ENCODE assay signal across 2 cellular contexts in the genomic region with DNA sequence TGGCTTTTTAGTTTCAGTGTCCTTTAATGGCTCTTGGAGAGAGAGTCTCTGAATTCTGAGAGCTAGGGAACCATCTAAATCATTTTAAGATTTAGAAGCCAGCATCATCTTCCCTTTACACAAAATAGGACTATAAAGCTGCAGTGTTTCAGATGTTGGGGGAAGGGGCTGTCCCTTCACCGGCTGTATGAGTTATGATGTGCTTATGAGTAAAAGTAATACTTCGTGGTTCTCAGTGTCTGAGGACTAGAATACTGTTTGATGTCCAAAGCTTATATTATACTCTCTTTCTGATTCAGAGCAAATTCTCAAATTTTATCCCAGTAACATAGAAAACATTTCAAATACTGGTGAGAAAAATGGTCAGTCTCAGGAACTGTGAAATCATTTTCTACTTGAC.
A peak's percentile ranks its signal among the peaks of the same experiment; 100 is the strongest.
TF ChIP-seq lines count a peak whose summit lies in the region.

No MANE protein-coding gene starts in this region.

TF ChIP-seq in GM12878, 131 proteins besides CTCF, POLR2A, EP300 and RAD21 (continued from another document and continues in another):
- TF ChIP-seq MLLT1 (IDR thresholded peaks at IDR 0.05) (no peak), SPI1 (IDR thresholded peaks at IDR 0.05; ENCODE audit: borderline replicate concordance, insufficient read depth, low read depth, low read length) (no peak), GABPA (IDR thresholded peaks at IDR 0.05; ENCODE audit: low read depth) (no peak), CREM (IDR thresholded peaks at IDR 0.05; ENCODE audit: low read depth) (no peak), FOXK2 (IDR thresholded peaks at IDR 0.05) (no peak), TCF7 (IDR thresholded peaks at IDR 0.05; ENCODE audit: borderline replicate concordance) (0 out of 2 replicates have a peak, but pooled peaks have one; percentile 43), IKZF1 (conservative IDR thresholded peaks at IDR 0.05) (no peak), IRF4 (IDR thresholded peaks at IDR 0.05; ENCODE audit: low read depth, low read length) (no peak), MEF2B (IDR thresholded peaks at IDR 0.05; ENCODE audit: partially characterized antibody, poor library complexity, severe bottlenecking) (no peak), NFIC (IDR thresholded peaks at IDR 0.05; ENCODE audit: low read depth, low read length) (peak; percentile 47; the same call in 1 of the 2 replicates), ZNF217 (IDR thresholded peaks at IDR 0.05) (peak; percentile 73), ZNF592 (IDR thresholded peaks at IDR 0.05) (no peak), RUNX3 (IDR thresholded peaks at IDR 0.05; ENCODE audit: low read length) (peak; percentile 56; the same call in 1 of the 2 replicates), FOXM1 (IDR thresholded peaks at IDR 0.05; ENCODE audit: low read depth, low read length) (no peak), POLR2AphosphoS5 (IDR thresholded peaks at IDR 0.05; ENCODE audit: low read length) (no peak), JUNB (IDR thresholded peaks at IDR 0.05) (peak; percentile 74)
- TF ChIP-seq, protein P1, sequence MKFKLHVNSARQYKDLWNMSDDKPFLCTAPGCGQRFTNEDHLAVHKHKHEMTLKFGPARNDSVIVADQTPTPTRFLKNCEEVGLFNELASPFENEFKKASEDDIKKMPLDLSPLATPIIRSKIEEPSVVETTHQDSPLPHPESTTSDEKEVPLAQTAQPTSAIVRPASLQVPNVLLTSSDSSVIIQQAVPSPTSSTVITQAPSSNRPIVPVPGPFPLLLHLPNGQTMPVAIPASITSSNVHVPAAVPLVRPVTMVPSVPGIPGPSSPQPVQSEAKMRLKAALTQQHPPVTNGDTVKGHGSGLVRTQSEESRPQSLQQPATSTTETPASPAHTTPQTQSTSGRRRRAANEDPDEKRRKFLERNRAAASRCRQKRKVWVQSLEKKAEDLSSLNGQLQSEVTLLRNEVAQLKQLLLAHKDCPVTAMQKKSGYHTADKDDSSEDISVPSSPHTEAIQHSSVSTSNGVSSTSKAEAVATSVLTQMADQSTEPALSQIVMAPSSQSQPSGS (IDR thresholded peaks at IDR 0.05; ENCODE audit: low read length) = 0 out of 2 replicates have a peak, but pooled peaks have one; percentile 31
- TF ChIP-seq, protein P2, sequence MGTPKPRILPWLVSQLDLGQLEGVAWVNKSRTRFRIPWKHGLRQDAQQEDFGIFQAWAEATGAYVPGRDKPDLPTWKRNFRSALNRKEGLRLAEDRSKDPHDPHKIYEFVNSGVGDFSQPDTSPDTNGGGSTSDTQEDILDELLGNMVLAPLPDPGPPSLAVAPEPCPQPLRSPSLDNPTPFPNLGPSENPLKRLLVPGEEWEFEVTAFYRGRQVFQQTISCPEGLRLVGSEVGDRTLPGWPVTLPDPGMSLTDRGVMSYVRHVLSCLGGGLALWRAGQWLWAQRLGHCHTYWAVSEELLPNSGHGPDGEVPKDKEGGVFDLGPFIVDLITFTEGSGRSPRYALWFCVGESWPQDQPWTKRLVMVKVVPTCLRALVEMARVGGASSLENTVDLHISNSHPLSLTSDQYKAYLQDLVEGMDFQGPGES (IDR thresholded peaks at IDR 0.05) = no peak

TF ChIP-seq in HEK293T, 16 proteins besides CTCF, POLR2A, EP300 and RAD21 (continued from another document):
- TF ChIP-seq, protein P3, sequence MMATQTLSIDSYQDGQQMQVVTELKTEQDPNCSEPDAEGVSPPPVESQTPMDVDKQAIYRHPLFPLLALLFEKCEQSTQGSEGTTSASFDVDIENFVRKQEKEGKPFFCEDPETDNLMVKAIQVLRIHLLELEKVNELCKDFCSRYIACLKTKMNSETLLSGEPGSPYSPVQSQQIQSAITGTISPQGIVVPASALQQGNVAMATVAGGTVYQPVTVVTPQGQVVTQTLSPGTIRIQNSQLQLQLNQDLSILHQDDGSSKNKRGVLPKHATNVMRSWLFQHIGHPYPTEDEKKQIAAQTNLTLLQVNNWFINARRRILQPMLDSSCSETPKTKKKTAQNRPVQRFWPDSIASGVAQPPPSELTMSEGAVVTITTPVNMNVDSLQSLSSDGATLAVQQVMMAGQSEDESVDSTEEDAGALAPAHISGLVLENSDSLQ (IDR thresholded peaks at IDR 0.05) = no peak
- no peak for TF ChIP-seq SP1 (IDR thresholded peaks at IDR 0.05)
- no peak for TF ChIP-seq NFRKB (IDR thresholded peaks at IDR 0.05)
- TF ChIP-seq FOXA1 (IDR thresholded peaks at IDR 0.05) = no peak
- TF ChIP-seq LEF1 (IDR thresholded peaks at IDR 0.05; ENCODE audit: borderline replicate concordance) = no peak
TF ChIP-seq in HEK293T: peak in this region for 0.
